Comparison of ENCODE assay signal across 2 cellular contexts in genomic region chr5:82397741-82398320, GRCh38.
TF ChIP-seq lines count a peak whose summit lies in the region.

No MANE protein-coding gene starts in this region.

TF ChIP-seq in SK-N-SH, 30 proteins besides CTCF, POLR2A, EP300 and RAD21:
- TF ChIP-seq RCOR1 (IDR thresholded peaks at IDR 0.05; ENCODE audit: low read length) (no peak), POLR2AphosphoS5 (IDR thresholded peaks at IDR 0.05; ENCODE audit: low read depth, low read length) (no peak), NFIC (IDR thresholded peaks at IDR 0.05; ENCODE audit: borderline replicate concordance) (no peak), MXI1 (IDR thresholded peaks at IDR 0.05; ENCODE audit: low read depth, low read length) (no peak), FOSL2 (IDR thresholded peaks at IDR 0.05; ENCODE audit: borderline replicate concordance, low read depth) (no peak), GATA2 (CRISPR knock-in tag; IDR thresholded peaks at IDR 0.05) (no peak)

TF ChIP-seq in SK-N-SH treated with all-trans-retinoic acid at 6 μM for 48 hours, 23 proteins besides CTCF, POLR2A, EP300 and RAD21:
- TF ChIP-seq CSRNP3 (CRISPR knock-in tag; IDR thresholded peaks at IDR 0.05): no peak
- TF ChIP-seq GLIS3 (CRISPR knock-in tag; IDR thresholded peaks at IDR 0.05): no peak
- no peak for TF ChIP-seq PPARA (CRISPR knock-in tag; IDR thresholded peaks at IDR 0.05; ENCODE audit: borderline replicate concordance)
- no peak for TF ChIP-seq ARNTL (CRISPR knock-in tag; IDR thresholded peaks at IDR 0.05; ENCODE audit: borderline replicate concordance, low read depth)
- no peak for TF ChIP-seq POU6F1 (CRISPR knock-in tag; IDR thresholded peaks at IDR 0.05; ENCODE audit: borderline replicate concordance, low read depth)
- no peak for TF ChIP-seq ISL1 (CRISPR knock-in tag; IDR thresholded peaks at IDR 0.05)
- TF ChIP-seq RARB (CRISPR knock-in tag; IDR thresholded peaks at IDR 0.05): no peak
- no peak for TF ChIP-seq ZNF8 (CRISPR knock-in tag; IDR thresholded peaks at IDR 0.05)
- TF ChIP-seq CSDC2 (CRISPR knock-in tag; IDR thresholded peaks at IDR 0.05): no peak
- no peak for TF ChIP-seq PATZ1 (CRISPR knock-in tag; IDR thresholded peaks at IDR 0.05; ENCODE audit: borderline replicate concordance)
- no peak for TF ChIP-seq ZFP3 (CRISPR knock-in tag; IDR thresholded peaks at IDR 0.05)
